Comparison of ENCODE assay signal across 8 cellular contexts in the genomic region with DNA sequence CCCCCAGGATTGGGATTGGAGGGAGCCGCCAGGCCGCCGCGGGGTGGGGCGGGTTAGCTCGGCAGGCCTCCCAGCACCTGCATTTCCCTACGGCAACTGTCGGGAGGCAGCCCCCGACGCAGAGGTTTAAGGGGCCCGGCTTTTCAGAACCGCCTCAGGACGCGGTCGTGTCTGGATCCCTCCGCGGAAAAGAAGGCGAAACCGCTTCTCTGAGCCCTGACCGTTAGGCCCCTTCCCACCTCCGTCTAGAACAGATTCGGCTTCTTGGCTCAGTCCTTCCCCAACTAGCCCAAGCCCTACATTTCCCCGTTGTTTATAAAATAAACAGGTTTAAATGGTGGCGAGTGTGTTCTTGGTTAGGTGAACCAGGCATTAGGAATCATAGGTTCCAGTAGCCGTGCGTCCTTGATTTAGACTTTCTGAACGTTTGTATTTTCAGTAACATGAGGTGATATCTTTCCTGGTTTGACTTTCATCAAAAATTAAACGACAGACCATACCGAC. TPM values are rescaled to one million over a fixed set of nuclear protein-coding genes. Genes with fewer than 3 reads are reported as not detected.
DNase-seq lines count a peak whose midpoint lies in the region; ATAC-seq and TF ChIP-seq lines count a peak whose summit lies in the region.

No MANE protein-coding gene starts in this region.

- in situ Hi-C loops in GM13977 (cut with MboI; ENCODE audit: low pct_unique_long_range_greater_than_20kb, low sequenced_read_pairs, unreplicated experiment), result no loop called here

- peaks cover 34 to 39% (median 38%) of the 10 kb centered on the region in 11 experiments for H3K36me3 ChIP-seq in BLaER1 treated with 17β-estradiol and CSF1 and Interleukin-3, amounts not matched to agents 10 nM and 100 nM
- peaks cover 39% of the 10 kb centered on the region for H3K36me3 ChIP-seq in OCI-LY3 (replicated peaks; ENCODE audit: low read depth, low read length)

- H3K4me1 ChIP-seq in BLaER1 treated with 17β-estradiol and CSF1 and Interleukin-3, amounts not matched to agents 10 nM and 100 nM, result peaks cover 47 to 62% (median 52%) of the 10 kb centered on the region in 10 experiments
- H3K4me1 ChIP-seq in OCI-LY3 (ENCODE audit: low read length), result peaks cover 39% of the 10 kb centered on the region

- H3K9me3 Mint-ChIP-seq in mesothelial cell of epicardium, result no peaks in the 10 kb centered on the region

- no peaks in the 10 kb centered on the region for H3K27me3 Mint-ChIP-seq in mesothelial cell of epicardium (ENCODE audit: low read depth)

- H3K4me3 Mint-ChIP-seq in mesothelial cell of epicardium, result peak overlapping the region; percentile 93

- peak overlapping the region; percentile 68 for H2AFZ ChIP-seq in OCI-LY3 (ENCODE audit: low read depth, low read length)

- peak overlapping the region; percentile 77 to 98 (median 90) for H3K4me3 ChIP-seq in BLaER1 treated with 17β-estradiol and CSF1 and Interleukin-3, amounts not matched to agents 10 nM and 100 nM
- H3K4me3 ChIP-seq in OCI-LY3 (ENCODE audit: low read length), result peak overlapping the region; percentile 100

- H3K79me2 ChIP-seq in OCI-LY3 (ENCODE audit: low read length), result peaks cover 70% of the 10 kb centered on the region

- TF ChIP-seq CTCF in OCI-LY3 (IDR thresholded peaks at IDR 0.05; ENCODE audit: low read depth, low read length) (no peak), mesothelial cell of epicardium (IDR thresholded peaks at IDR 0.05; ENCODE audit: unreplicated experiment) (no peak), GM13977 (IDR thresholded peaks at IDR 0.05; ENCODE audit: extremely low read depth, insufficient read depth, missing control alignments) (no peak)

- peaks cover 29% of the 10 kb centered on the region for H3K36me3 Mint-ChIP-seq in mesothelial cell of epicardium

- DNase-seq in dermis blood vessel endothelial cell, result peak; percentile 64
- no peak for DNase-seq in mesothelial cell of epicardium (ENCODE audit: low spot score in 2 of 2, unreplicated experiment in 2 of 2)
- no peak for DNase-seq in GM13977 (ENCODE audit: low spot score)
- no peak for DNase-seq in GM19240 (ENCODE audit: insufficient read length, low spot score)
- DNase-seq in dedifferentiated amniotic fluid mesenchymal stem cell (ENCODE audit: extremely low spot score), result no peak

- peaks cover 39 to 40% (median 40%) of the 10 kb centered on the region in 11 experiments for H4K20me1 ChIP-seq in BLaER1 treated with 17β-estradiol and CSF1 and Interleukin-3, amounts not matched to agents 10 nM and 100 nM
- peaks cover 35% of the 10 kb centered on the region for H4K20me1 ChIP-seq in OCI-LY3 (ENCODE audit: insufficient read depth, low read length)

- peak overlapping the region; percentile 100 for H3K27ac ChIP-seq in BLaER1 treated with 17β-estradiol and CSF1 and Interleukin-3, amounts not matched to agents 10 nM and 100 nM
- peak overlapping the region; percentile 92 for H3K27ac ChIP-seq in OCI-LY3 (ENCODE audit: low read length)

- H3K9me3 ChIP-seq in BLaER1 treated with 17β-estradiol and CSF1 and Interleukin-3, amounts not matched to agents 10 nM and 100 nM (replicated peaks in 1 of 11), result peaks cover 0 to 16% (median 3%) of the 10 kb centered on the region in 11 experiments; a peak in 7 of 22 replicates
- no peaks in the 10 kb centered on the region for H3K9me3 ChIP-seq in OCI-LY3 (ENCODE audit: insufficient read depth, low read length)

- H3K4me2 ChIP-seq in BLaER1 treated with 17β-estradiol and CSF1 and Interleukin-3, amounts not matched to agents 10 nM and 100 nM, result peak overlapping the region; percentile 69 to 95 (median 89)
- peak overlapping the region; percentile 93 for H3K4me2 ChIP-seq in OCI-LY3 (ENCODE audit: low read length)

- H3K27me3 ChIP-seq in BLaER1 treated with 17β-estradiol and CSF1 and Interleukin-3, amounts not matched to agents 10 nM and 100 nM, result no peaks in the 10 kb centered on the region
- H3K27me3 ChIP-seq in OCI-LY3 (ENCODE audit: low read depth, low read length), result no peaks in the 10 kb centered on the region

- peak overlapping the region; percentile 98 to 100 (median 100) for H3K9ac ChIP-seq in BLaER1 treated with 17β-estradiol and CSF1 and Interleukin-3, amounts not matched to agents 10 nM and 100 nM
- H3K9ac ChIP-seq in OCI-LY3 (ENCODE audit: low read length), result peak overlapping the region; percentile 100

- ATAC-seq in GM21737 (IDR thresholded peaks at IDR 0.05; ENCODE audit: unreplicated experiment), result peak; percentile 3

- peak overlapping the region; percentile 98 for H3K27ac Mint-ChIP-seq in mesothelial cell of epicardium

- peaks cover 57% of the 10 kb centered on the region for H3K4me1 Mint-ChIP-seq in mesothelial cell of epicardium

RNA-seq across cellular contexts. Expression of a gene that starts 1.0 kb away (rescaled TPM):
- total RNA-seq in dermis blood vessel endothelial cell, result 1,519 and 1,672 TPM in 2 replicates
- 714 to 741 TPM (median 735 TPM) in 3 replicates for total RNA-seq in mesothelial cell of epicardium
